8 cellular contexts compared by ENCODE assay signal in genomic region chr12:76020281-76020680, GRCh38. TPM values are rescaled to one million over a fixed set of nuclear protein-coding genes. Genes with fewer than 3 reads are reported as not detected.
DNase-seq lines count a peak whose midpoint lies in the region; ATAC-seq, FAIRE-seq and TF ChIP-seq lines count a peak whose summit lies in the region.

No MANE protein-coding gene starts in this region.

- TF ChIP-seq EP300 in suprapubic skin (IDR thresholded peaks at IDR 0.05), result no peak

- intact Hi-C loops in lower leg skin (cut with DNase I; ENCODE audit: low total_unique reads), result no loop called here

- peaks cover 50% of the 10 kb centered on the region for H3K4me1 Mint-ChIP-seq in T-helper 1 cell treated with Interleukin-12 subunit alpha and Interleukin-12 subunit beta and Interleukin-4 antibody, amounts not matched to agents 30 μg/mL and 1 μg/mL, for 36 hours (ENCODE audit: low read depth)
- H3K4me1 Mint-ChIP-seq in astrocyte (ENCODE audit: low read depth, unreplicated experiment), result peaks cover 38% of the 10 kb centered on the region

- DNase-seq in astrocyte (ENCODE audit: low read depth) (peak; percentile 87), suprapubic skin (ENCODE audit: low spot score in 2 of 2) (peak in 1 of 2 donors; percentile 70), lower leg skin (ENCODE audit: low spot score in 2 of 2) (no peak)

- peak overlapping the region; percentile 96 for H3K27ac ChIP-seq in astrocyte (ENCODE audit: low read depth, low read length)
- H3K27ac ChIP-seq in muscle layer of duodenum (ENCODE audit: low read length), result peak overlapping the region; percentile 56
- peak overlapping the region; percentile 61 for H3K27ac ChIP-seq in suprapubic skin

- peak overlapping the region; percentile 73 for H3K4me3 Mint-ChIP-seq in T-helper 1 cell treated with Interleukin-12 subunit alpha and Interleukin-12 subunit beta and Interleukin-4 antibody, amounts not matched to agents 30 μg/mL and 1 μg/mL, for 36 hours
- peak overlapping the region; percentile 17 for H3K4me3 Mint-ChIP-seq in astrocyte (ENCODE audit: unreplicated experiment)

- H3K36me3 Mint-ChIP-seq in T-helper 1 cell treated with Interleukin-12 subunit alpha and Interleukin-12 subunit beta and Interleukin-4 antibody, amounts not matched to agents 30 μg/mL and 1 μg/mL, for 36 hours (ENCODE audit: low read depth), result peaks cover 9% of the 10 kb centered on the region
- H3K36me3 Mint-ChIP-seq in astrocyte (ENCODE audit: low read depth, unreplicated experiment), result no peaks in the 10 kb centered on the region

- H3K4me1 ChIP-seq in astrocyte (ENCODE audit: insufficient read depth, low read length) (peaks cover 33% of the 10 kb centered on the region), muscle layer of duodenum (ENCODE audit: control insufficient read depth in 1 of 2, insufficient read depth in 2 of 2, low read length in 2 of 2) (peaks cover 0 to 5% of the 10 kb centered on the region in 2 donors), suprapubic skin (no peaks in the 10 kb centered on the region)

- H3K27me3 ChIP-seq in astrocyte (ENCODE audit: insufficient read depth, low read length) (no peaks in the 10 kb centered on the region), muscle layer of duodenum (ENCODE audit: low read depth, low read length) (no peaks in the 10 kb centered on the region), suprapubic skin (no peaks in the 10 kb centered on the region)

- no peaks in the 10 kb centered on the region for H3K79me2 ChIP-seq in astrocyte (ENCODE audit: insufficient read depth, low read length)

- H2AFZ ChIP-seq in astrocyte (ENCODE audit: low read depth, low read length), result no peak overlapping the region

- ATAC-seq in GM18508 (IDR thresholded peaks at IDR 0.05; ENCODE audit: insufficient read depth, unreplicated experiment) (peak; percentile 59), HG03159 (IDR thresholded peaks at IDR 0.05; ENCODE audit: unreplicated experiment) (peak; percentile 54), GM18520 (IDR thresholded peaks at IDR 0.05; ENCODE audit: unreplicated experiment) (no peak)

- peak overlapping the region; percentile 79 for H3K9ac ChIP-seq in astrocyte (ENCODE audit: low read length)

- 72% methylated on average over 5 of the region's 5 CpGs for WGBS in suprapubic skin
- WGBS in lower leg skin, 2 donors, result 60 to 61% methylated on average over 5 of the region's 5 CpGs

- H3K36me3 ChIP-seq in astrocyte (ENCODE audit: insufficient read depth, low read length) (no peaks in the 10 kb centered on the region), muscle layer of duodenum (ENCODE audit: control insufficient read depth in 1 of 2, insufficient read depth in 2 of 2, low read length in 2 of 2) (peaks cover 0 to 4% of the 10 kb centered on the region in 2 donors), suprapubic skin (no peaks in the 10 kb centered on the region)

- H3K9me3 Mint-ChIP-seq in T-helper 1 cell treated with Interleukin-12 subunit alpha and Interleukin-12 subunit beta and Interleukin-4 antibody, amounts not matched to agents 30 μg/mL and 1 μg/mL, for 36 hours, result no peaks in the 10 kb centered on the region
- H3K9me3 Mint-ChIP-seq in astrocyte (ENCODE audit: unreplicated experiment), result no peaks in the 10 kb centered on the region

- TF ChIP-seq POLR2A in suprapubic skin (IDR thresholded peaks at IDR 0.05) (no peak), lower leg skin (IDR thresholded peaks at IDR 0.05) (no peak)

- FAIRE-seq in astrocyte (lab: Jason Lieb, UNC), result no peak

- no peak overlapping the region for H3K4me3 ChIP-seq in astrocyte (ENCODE audit: insufficient read depth, low read depth, low read length)
- H3K4me3 ChIP-seq in muscle layer of duodenum (ENCODE audit: low read depth in 1 of 2, low read length in 2 of 2), result no peak overlapping the region
- H3K4me3 ChIP-seq in suprapubic skin, result no peak overlapping the region
- H3K4me3 ChIP-seq in lower leg skin (ENCODE audit: low read depth, poor library complexity, severe bottlenecking), result no peak overlapping the region

- TF ChIP-seq CTCF in astrocyte (IDR thresholded peaks at IDR 0.05; ENCODE audit: insufficient read depth, low read depth, low read length), result no peak
- TF ChIP-seq CTCF in suprapubic skin (IDR thresholded peaks at IDR 0.05), result no peak
- TF ChIP-seq CTCF in lower leg skin (IDR thresholded peaks at IDR 0.05), result no peak

- peaks cover 2% of the 10 kb centered on the region for H3K27me3 Mint-ChIP-seq in T-helper 1 cell treated with Interleukin-12 subunit alpha and Interleukin-12 subunit beta and Interleukin-4 antibody, amounts not matched to agents 30 μg/mL and 1 μg/mL, for 36 hours (ENCODE audit: low read depth)
- no peaks in the 10 kb centered on the region for H3K27me3 Mint-ChIP-seq in astrocyte (ENCODE audit: low read depth, unreplicated experiment)

- peak overlapping the region; percentile 69 for H3K4me2 ChIP-seq in astrocyte (ENCODE audit: low read length)

- H3K9me3 ChIP-seq in astrocyte (ENCODE audit: insufficient read depth, low read depth, low read length), result no peaks in the 10 kb centered on the region
- H3K9me3 ChIP-seq in muscle layer of duodenum (ENCODE audit: control insufficient read depth in 1 of 2, low read length in 2 of 2), result no peaks in the 10 kb centered on the region
- H3K9me3 ChIP-seq in suprapubic skin, result no peaks in the 10 kb centered on the region

- H4K20me1 ChIP-seq in astrocyte (ENCODE audit: insufficient read depth, low read length), result no peaks in the 10 kb centered on the region

- peak overlapping the region; percentile 99 for H3K27ac Mint-ChIP-seq in T-helper 1 cell treated with Interleukin-12 subunit alpha and Interleukin-12 subunit beta and Interleukin-4 antibody, amounts not matched to agents 30 μg/mL and 1 μg/mL, for 36 hours
- H3K27ac Mint-ChIP-seq in astrocyte (ENCODE audit: unreplicated experiment), result peak overlapping the region; percentile 98

RNA-seq across cellular contexts. Expression of gene PHLDA1, which starts 11.3 kb away (rescaled TPM):
- total RNA-seq in astrocyte, result 41.2 and 43.9 TPM in 2 replicates
- 10 to 100 TPM; 16.4 to 31.2 (median 23.3) TPM for total RNA-seq in suprapubic skin
- total RNA-seq in lower leg skin, result 10 to 100 TPM; 11.1 to 39.9 (median 19.6) TPM
